In the genomic region with DNA sequence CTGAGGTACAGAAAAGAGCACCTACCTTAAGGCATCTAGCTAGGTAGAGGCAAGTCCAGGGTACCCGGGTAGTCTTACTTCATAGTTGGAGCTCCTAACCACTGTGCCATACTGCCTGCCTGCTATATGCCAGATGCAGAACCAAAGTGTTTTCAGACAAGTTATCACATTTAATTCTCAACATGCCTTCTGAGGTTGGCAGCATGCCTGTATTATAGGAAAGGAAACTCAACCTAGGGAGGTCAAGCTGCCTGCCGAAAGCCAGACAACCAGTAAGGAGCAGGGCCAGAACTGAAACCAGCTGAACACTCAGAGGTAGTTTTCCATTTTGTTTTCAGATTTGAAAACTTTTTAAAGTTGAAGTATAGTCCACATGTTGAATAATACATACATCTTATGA, we compare ENCODE assay signal across 35 cellular contexts. TPM values are rescaled to one million over a fixed set of nuclear protein-coding genes. Genes with fewer than 3 reads are reported as not detected.
DNase-seq lines count a peak whose midpoint lies in the region; ATAC-seq, FAIRE-seq and TF ChIP-seq lines count a peak whose summit lies in the region.
"Had no signal": no experiment of that assay in that cellular context is flagged by ENCODE, and none has a peak within 500 bp of the region (broad histone marks: within the 10 kb centered on the region; RNA-seq: fewer than 3 reads in every experiment).

No MANE protein-coding gene starts in this region.

- WGBS in liver: 69% methylated on average over 2 of the region's 2 CpGs
- 94% methylated on average over 2 of the region's 2 CpGs for WGBS in HepG2 (ENCODE audit: low lambda C conversion rate)
- WGBS in stomach, 5 donors: 25 to 58% (median 40%) methylated on average over 2 of the region's 2 CpGs

- peaks cover 22 to 42% (median 33%) of the 10 kb centered on the region in 4 donors for H3K4me1 Mint-ChIP-seq in CD4-positive, alpha-beta memory T cell

- no peak for ATAC-seq in HepG2
- ATAC-seq: CD8-positive, alpha-beta T cell; gastrocnemius medialis; GM23338; left colon had no signal

- H3K27ac ChIP-seq in liver (ENCODE audit: low read depth in 1 of 2, low read length in 2 of 2): no peak overlapping the region
- no peak overlapping the region for H3K27ac ChIP-seq in HepG2 (ENCODE audit: extremely low read length, insufficient read depth, low read length)
- peak overlapping the region; percentile 37 to 80 for H3K27ac ChIP-seq in right atrium auricular region
- peak overlapping the region in 4 of 5 donors; percentile 22 to 63 (median 35) for H3K27ac ChIP-seq in stomach
- no peak overlapping the region for H3K27ac ChIP-seq in uterus
- no peak overlapping the region for H3K27ac ChIP-seq in CD4-positive, alpha-beta memory T cell (ENCODE audit: low read depth, low read length)
- H3K27ac ChIP-seq: gastrocnemius medialis, ovary, thyroid gland had no signal

- no peak overlapping the region for H3K4me3 Mint-ChIP-seq in CD4-positive, alpha-beta memory T cell
- H3K4me3 Mint-ChIP-seq: activated CD4-positive, alpha-beta T cell treated with anti-CD3 and anti-CD28 coated beads, Interleukin-2, amount 10 ng/mL, durations not matched to agents 7 days and 5 days; activated naive CD8-positive, alpha-beta T cell treated with anti-CD3 and anti-CD28 coated beads, Interleukin-2, amount 10 ng/mL, durations not matched to agents 7 days and 5 days; CD8-positive, alpha-beta T cell; endodermal cell; GM23338 had no signal

- in situ Hi-C loops in HepG2 (cut with HindIII; ENCODE audit: extremely low pct_ligation_motif_present, low pct_unique_long_range_greater_than_20kb): no loop called here

- no peak overlapping the region for H3K27ac Mint-ChIP-seq in CD4-positive, alpha-beta memory T cell
- H3K27ac Mint-ChIP-seq: activated CD4-positive, alpha-beta T cell treated with anti-CD3 and anti-CD28 coated beads, Interleukin-2, amount 10 ng/mL, durations not matched to agents 7 days and 5 days; activated naive CD8-positive, alpha-beta T cell treated with anti-CD3 and anti-CD28 coated beads, Interleukin-2, amount 10 ng/mL, durations not matched to agents 7 days and 5 days; CD8-positive, alpha-beta T cell; endodermal cell; GM23338 had no signal

- TF ChIP-seq RAD21 in liver (IDR thresholded peaks at IDR 0.05): no peak
- no peak for TF ChIP-seq RAD21 in HepG2 (CRISPR knock-in tag; IDR thresholded peaks at IDR 0.05)

- no peak for FAIRE-seq in HepG2 (lab: Jason Lieb, UNC)
- FAIRE-seq: A204.1, astrocyte, HTR-8/SVneo had no signal

- H2AFZ ChIP-seq in HepG2 (ENCODE audit: low read length): no peak overlapping the region
- H2AFZ ChIP-seq: GM23338 had no signal

- intact Hi-C loops in HepG2 (cut with micrococcal nuclease; ENCODE audit: unreplicated experiment): no loop called here
- intact Hi-C loops in stomach (cut with DNase I; ENCODE audit: low total_unique reads): no loop called here
- intact Hi-C loops in uterus (cut with DNase I; ENCODE audit: low total_unique reads): no loop called here
- intact Hi-C loops in CD4-positive, alpha-beta memory T cell (cut with micrococcal nuclease): no loop called here

- TF ChIP-seq EP300 in HepG2 (IDR thresholded peaks at IDR 0.05; ENCODE audit: low read depth in 2 of 2, low read length in 2 of 2): no peak
- TF ChIP-seq EP300 in HepG2 (CRISPR knock-in tag; IDR thresholded peaks at IDR 0.05; ENCODE audit: borderline replicate concordance): no peak
- TF ChIP-seq EP300 in stomach (IDR thresholded peaks at IDR 0.05): no peak

- H3K36me3 ChIP-seq in liver (ENCODE audit: control insufficient read depth in 4 of 4, insufficient read depth in 3 of 4, low read depth in 1 of 4, low read length in 3 of 4): peaks cover 0 to 2% (median 0%) of the 10 kb centered on the region in 4 donors
- peaks cover 0 to 4% of the 10 kb centered on the region in 2 experiments; a peak in 1 of 5 replicates for H3K36me3 ChIP-seq in HepG2 (replicated peaks in 1 of 2; ENCODE audit: control insufficient read depth in 1 of 2, insufficient read depth in 2 of 2, low read length in 2 of 2)
- H3K36me3 ChIP-seq in right atrium auricular region: no peaks in the 10 kb centered on the region
- no peaks in the 10 kb centered on the region for H3K36me3 ChIP-seq in stomach
- H3K36me3 ChIP-seq in uterus: no peaks in the 10 kb centered on the region
- H3K36me3 ChIP-seq in CD4-positive, alpha-beta memory T cell (ENCODE audit: insufficient read depth, low read length): no peaks in the 10 kb centered on the region
- H3K36me3 ChIP-seq: gastrocnemius medialis, ovary, thyroid gland had no signal

- H3K9ac ChIP-seq in liver (ENCODE audit: low read depth in 1 of 2, low read length in 2 of 2) (no peak overlapping the region), HepG2 (ENCODE audit: insufficient read depth, low read depth, low read length) (no peak overlapping the region)

- DNase-seq in HepG2 (ENCODE audit: low spot score) (no peak), fibroblast of pulmonary artery (ENCODE audit: low read depth) (peak; percentile 62), right atrium auricular region (ENCODE audit: low spot score) (no peak), stomach (peak; percentile 61), uterus (no peak)
- no peak for DNase-seq in activated CD4-positive, alpha-beta T cell treated with anti-CD3 and anti-CD28 coated beads for 4 hours
- no peak for DNase-seq in CD4-positive, alpha-beta memory T cell
- DNase-seq: activated CD4-positive, alpha-beta T cell treated with anti-CD3 and anti-CD28 coated beads, Interleukin-2, amount 10 ng/mL, durations not matched to agents 7 days and 5 days; activated gamma-delta T cell; activated naive CD8-positive, alpha-beta T cell treated with anti-CD3 and anti-CD28 coated beads, Interleukin-2, amount 10 ng/mL, durations not matched to agents 7 days and 5 days; AML-193; CD8-positive, alpha-beta T cell; central memory CD4-positive, alpha-beta T cell; endodermal cell; gastrocnemius medialis; hippocampal formation; KBM-7; left colon; MG63; NCI-H1105 treated with DMSO at 0.1 percent for 48 hours; NCI-H187 treated with DMSO at 0.1 percent for 48 hours; NCI-H2171; NCI-H510A; ovary; retina; stimulated activated CD4-positive, alpha-beta T cell treated with anti-CD3 and anti-CD28 coated beads, Interleukin-2, amount 100 ng/mL, for 24 hours; T-helper 2 cell; thyroid gland had no signal

- peaks cover 4 to 12% of the 10 kb centered on the region in 2 donors for H3K36me3 Mint-ChIP-seq in CD4-positive, alpha-beta memory T cell

- no peak overlapping the region for H3K4me2 ChIP-seq in HepG2 (ENCODE audit: low read depth, low read length)
- H3K4me2 ChIP-seq: GM23338 had no signal

- POLR2A ChIA-PET in HepG2 (lab: Yijun Ruan, JAX): interaction anchor here (0.6 kb wide), 1 partner anchor 185 kb away, joined by 3 read pairs; no protein-coding TSS in a partner anchor
- POLR2A ChIA-PET in CD4-positive, alpha-beta memory T cell (lab: Charles Lee; ENCODE audit: partially characterized antibody): no interaction called here

- TF ChIP-seq POLR2A in HepG2 (IDR thresholded peaks at IDR 0.05; ENCODE audit: insufficient read depth in 1 of 2, low read depth in 2 of 2, low read length in 2 of 2) (no peak), stomach (IDR thresholded peaks at IDR 0.05) (no peak), uterus (IDR thresholded peaks at IDR 0.05) (no peak)

- H3K4me3 ChIP-seq in liver (ENCODE audit: low read depth in 1 of 3, low read length in 3 of 3): no peak overlapping the region
- no peak overlapping the region for H3K4me3 ChIP-seq in HepG2 (replicated peaks in 1 of 3; ENCODE audit: insufficient read depth in 1 of 3, low read depth in 2 of 3, low read length in 3 of 3)
- no peak overlapping the region for H3K4me3 ChIP-seq in fibroblast of pulmonary artery (replicated peaks; ENCODE audit: low read depth, low read length)
- H3K4me3 ChIP-seq in right atrium auricular region: no peak overlapping the region
- H3K4me3 ChIP-seq in stomach: no peak overlapping the region
- H3K4me3 ChIP-seq in uterus: no peak overlapping the region
- no peak overlapping the region for H3K4me3 ChIP-seq in CD4-positive, alpha-beta memory T cell (ENCODE audit: low read length in 2 of 2)
- H3K4me3 ChIP-seq: esophagus muscularis mucosa, gastrocnemius medialis, GM23338, MG63, ovary, thyroid gland had no signal

- H3K4me1 ChIP-seq in liver (ENCODE audit: control insufficient read depth in 4 of 4, insufficient read depth in 4 of 4, low read length in 3 of 4) (peaks cover 2 to 37% (median 23%) of the 10 kb centered on the region in 4 donors), HepG2 (ENCODE audit: insufficient read depth, low read length) (peaks cover 29% of the 10 kb centered on the region), right atrium auricular region (peaks cover 0 to 39% of the 10 kb centered on the region in 2 donors), stomach (peaks cover 28 to 61% (median 40%) of the 10 kb centered on the region in 4 donors), uterus (peaks cover 0 to 7% of the 10 kb centered on the region in 2 donors)
- peaks cover 19% of the 10 kb centered on the region for H3K4me1 ChIP-seq in CD4-positive, alpha-beta memory T cell (ENCODE audit: insufficient read depth, low read length)

- H3K27me3 ChIP-seq in liver (ENCODE audit: control insufficient read depth in 4 of 4, insufficient read depth in 4 of 4, low read length in 3 of 4): no peaks in the 10 kb centered on the region
- H3K27me3 ChIP-seq in HepG2 (ENCODE audit: control insufficient read depth in 1 of 2, insufficient read depth in 2 of 2, low read length in 2 of 2): no peaks in the 10 kb centered on the region; a peak in 1 of 5 replicates
- H3K27me3 ChIP-seq in right atrium auricular region: no peaks in the 10 kb centered on the region
- H3K27me3 ChIP-seq in stomach: no peaks in the 10 kb centered on the region
- no peaks in the 10 kb centered on the region for H3K27me3 ChIP-seq in uterus
- H3K27me3 ChIP-seq in CD4-positive, alpha-beta memory T cell (ENCODE audit: insufficient read depth, low read length): no peaks in the 10 kb centered on the region
- H3K27me3 ChIP-seq: esophagus muscularis mucosa, gastrocnemius medialis, MG63, ovary, thyroid gland had no signal

- no peaks in the 10 kb centered on the region for H3K9me3 Mint-ChIP-seq in CD4-positive, alpha-beta memory T cell
- H3K9me3 Mint-ChIP-seq: activated CD4-positive, alpha-beta T cell treated with anti-CD3 and anti-CD28 coated beads, Interleukin-2, amount 10 ng/mL, durations not matched to agents 7 days and 5 days; activated naive CD8-positive, alpha-beta T cell treated with anti-CD3 and anti-CD28 coated beads, Interleukin-2, amount 10 ng/mL, durations not matched to agents 7 days and 5 days; CD8-positive, alpha-beta T cell; endodermal cell; GM23338; neural crest cell had no signal

- BruUV-seq in HepG2 (replicated peaks; lab: Mats Ljungman, UMichigan): no TSS peak

- TF ChIP-seq CTCF in liver (IDR thresholded peaks at IDR 0.05; ENCODE audit: low read depth, low read length, missing input control) (no peak), HepG2 (CRISPR knock-in tag; IDR thresholded peaks at IDR 0.05) (no peak), fibroblast of pulmonary artery (IDR thresholded peaks at IDR 0.05; ENCODE audit: low read length, missing control alignments) (no peak), right atrium auricular region (IDR thresholded peaks at IDR 0.05) (no peak), stomach (IDR thresholded peaks at IDR 0.05) (no peak), uterus (IDR thresholded peaks at IDR 0.05) (no peak)

- no peaks in the 10 kb centered on the region for H3K27me3 Mint-ChIP-seq in CD4-positive, alpha-beta memory T cell
- H3K27me3 Mint-ChIP-seq: activated CD4-positive, alpha-beta T cell treated with anti-CD3 and anti-CD28 coated beads, Interleukin-2, amount 10 ng/mL, durations not matched to agents 7 days and 5 days; activated naive CD8-positive, alpha-beta T cell treated with anti-CD3 and anti-CD28 coated beads, Interleukin-2, amount 10 ng/mL, durations not matched to agents 7 days and 5 days had no signal

- 0 out of 2 replicates have a peak, but pooled peaks cover 8% of the 10 kb centered on the region for H4K20me1 ChIP-seq in HepG2 (ENCODE audit: insufficient read depth, low read length)

- CTCF ChIA-PET in HepG2 (lab: Yijun Ruan, JAX; ENCODE audit: low intra/inter-chr PET ratio, low total read pairs): no interaction called here
- CTCF ChIA-PET in CD4-positive, alpha-beta memory T cell (lab: Charles Lee; ENCODE audit: partially characterized antibody): no interaction called here

- H3K9me3 ChIP-seq in liver (ENCODE audit: control insufficient read depth in 4 of 4, low read length in 3 of 4) (no peaks in the 10 kb centered on the region), HepG2 (ENCODE audit: low read length) (no peaks in the 10 kb centered on the region), right atrium auricular region (no peaks in the 10 kb centered on the region), stomach (no peaks in the 10 kb centered on the region), uterus (no peaks in the 10 kb centered on the region)
- H3K9me3 ChIP-seq in CD4-positive, alpha-beta memory T cell (ENCODE audit: control insufficient read depth in 1 of 2, low read length in 2 of 2): no peaks in the 10 kb centered on the region
- H3K9me3 ChIP-seq: esophagus muscularis mucosa, gastrocnemius medialis, MG63, ovary, thyroid gland had no signal

- H3K79me2 ChIP-seq in HepG2 (ENCODE audit: insufficient read depth, low read length): peaks cover 79% of the 10 kb centered on the region

RNA-seq across cellular contexts. Expression of gene CTNNBL1, which starts 5.4 kb away (rescaled TPM):
- total RNA-seq in liver (10 to 100 TPM; 19.5 to 21.2 TPM), HepG2 (2016; rRNA removed; fragmentation: Illumina TruSeq; extraction: Trizol) (94.6 and 136 TPM in 2 replicates), right atrium auricular region (10 to 100 TPM; 29.9 to 39.9 TPM), stomach (10 to 100 TPM; 10.5 to 46.1 (median 22.7) TPM), uterus (10 to 100 TPM; 11.5 to 57.2 (median 35.2) TPM)
- polyA plus RNA-seq in liver (10 to 100 TPM; 18.3 to 25.4 TPM), HepG2 (2011; rRNA removed) (47.0 and 49.3 TPM in 2 replicates), stomach (100 to 1,000 TPM in 1 of 3 donors, 10 to 100 TPM in 2; 51.3 to 148 (median 71.2) TPM)
- 43.5 and 49.5 TPM in 2 replicates for total RNA-seq in HepG2 (2016; cell fraction: cytosol; rRNA removed; fragmentation: Illumina TruSeq; extraction: Trizol; ENCODE audit: low read depth)
- 97.0 and 143 TPM in 2 replicates for total RNA-seq in HepG2 (2016; cell fraction: insoluble cytoplasmic fraction; rRNA removed; fragmentation: Illumina TruSeq; extraction: Trizol)
- 53.6 and 54.9 TPM in 2 replicates for total RNA-seq in HepG2 (2016; cell fraction: membrane; rRNA removed; fragmentation: Illumina TruSeq; extraction: Trizol)
- 47.8 and 48.8 TPM in 2 replicates for total RNA-seq in HepG2 (2016; cell fraction: nucleus; rRNA removed; fragmentation: Illumina TruSeq; extraction: Trizol)
- polyA plus RNA-seq in HepG2 (2011; cell fraction: cytosol; rRNA removed): 37.8 and 38.1 TPM in 2 replicates
- polyA plus RNA-seq in HepG2 (2011; cell fraction: nucleus; rRNA removed): 17.2 and 18.0 TPM in 2 replicates
- 83.2 and 94.2 TPM in 2 replicates for polyA plus RNA-seq in HepG2 (2012)
- polyA plus RNA-seq in HepG2 (2016; cell fraction: cytosol; fragmentation: Illumina TruSeq; extraction: Trizol; ENCODE audit: low read depth): 53.4 and 54.1 TPM in 2 replicates
- 156 and 162 TPM in 2 replicates for polyA plus RNA-seq in HepG2 (2016; cell fraction: insoluble cytoplasmic fraction; fragmentation: Illumina TruSeq; extraction: Trizol; ENCODE audit: low read depth)
- 50.8 and 57.2 TPM in 2 replicates for polyA plus RNA-seq in HepG2 (2016; cell fraction: membrane; fragmentation: Illumina TruSeq; extraction: Trizol; ENCODE audit: low read depth)
- 68.0 and 75.7 TPM in 2 replicates for polyA plus RNA-seq in HepG2 (2016; cell fraction: nucleus; fragmentation: Illumina TruSeq; extraction: Trizol; ENCODE audit: insufficient read depth, low read depth)
- 33.6 and 37.6 TPM in 2 replicates for polyA minus RNA-seq in HepG2 (2011; rRNA and poly(A)+ RNA removed; ENCODE audit: low replicate concordance)
- polyA minus RNA-seq in HepG2 (2011; cell fraction: cytosol; rRNA and poly(A)+ RNA removed): 27.5 and 33.1 TPM in 2 replicates
- 33.5 and 36.7 TPM in 2 replicates for polyA minus RNA-seq in HepG2 (2011; cell fraction: nucleus; rRNA and poly(A)+ RNA removed)
- total RNA-seq in CD4-positive, alpha-beta memory T cell: 10 to 100 TPM; 41.5 to 45.1 TPM
- 100 to 1,000 TPM in 1 of 2 donors, 10 to 100 TPM in 1; 83.4 to 104 TPM for polyA plus RNA-seq in CD4-positive, alpha-beta memory T cell

Comparison
In these comparisons a context has a peak if more than half of its experiments do, and no peak if none do; other contexts are left out.
1. H3K27ac ChIP-seq: peak in right atrium auricular region (2 of 2) and stomach (4 of 5); none in liver (0 of 2), HepG2 (single experiment), uterus (0 of 2) and CD4-positive, alpha-beta memory T cell (single experiment).
2. DNase-seq: peak in fibroblast of pulmonary artery (single experiment) and stomach (single experiment); none in HepG2 (single experiment), right atrium auricular region (single experiment), uterus (0 of 2), activated CD4-positive, alpha-beta T cell treated with anti-CD3 and anti-CD28 coated beads for 4 hours (0 of 2) and CD4-positive, alpha-beta memory T cell (0 of 5).